Comparison of ENCODE assay signal across 1 cellular context in genomic region chr3:25713316-25713967, GRCh38.
TF ChIP-seq lines count a peak whose summit lies in the region.

No MANE protein-coding gene starts in this region.

TF ChIP-seq in IMR-90, 13 proteins besides CTCF, POLR2A, EP300 and RAD21:
- TF ChIP-seq MXI1 (IDR thresholded peaks at IDR 0.05; ENCODE audit: borderline replicate concordance, low read depth, low read length) (no peak), RFX5 (IDR thresholded peaks at IDR 0.05; ENCODE audit: low read depth, low read length) (no peak), SMC3 (IDR thresholded peaks at IDR 0.05; ENCODE audit: low read depth, low read length) (no peak)
